11 cellular contexts compared by ENCODE assay signal in the genomic region with DNA sequence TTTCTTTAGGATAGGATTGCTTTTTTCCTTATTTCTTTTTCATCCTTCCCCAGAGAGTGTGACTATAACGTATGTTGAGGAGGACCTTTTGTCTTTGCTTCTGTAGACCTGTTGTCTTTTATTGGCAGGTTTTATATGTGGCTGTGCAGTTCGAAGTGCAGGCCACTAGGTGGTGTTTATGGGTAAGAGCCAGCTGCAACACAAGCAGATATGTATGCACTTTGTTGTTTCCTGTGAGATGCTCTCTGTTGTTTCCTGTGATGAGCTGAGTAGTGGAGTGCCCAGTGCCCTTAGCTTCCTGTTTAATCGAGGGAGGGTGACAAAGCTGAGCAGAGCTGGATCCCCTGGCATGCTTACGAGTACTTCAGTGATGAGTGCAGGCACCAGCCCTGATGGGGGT. TPM values are rescaled to one million over a fixed set of nuclear protein-coding genes. Genes with fewer than 3 reads are reported as not detected.
DNase-seq lines count a peak whose midpoint lies in the region; ATAC-seq and TF ChIP-seq lines count a peak whose summit lies in the region.
"Not testable (repeated sequence)": the region's sequence is repeated elsewhere in the genome, so short reads cannot be mapped to it uniquely, and the experiment has no call there.
"Had no signal": no experiment of that assay in that cellular context is flagged by ENCODE, and none has a peak within 500 bp of the region (broad histone marks: within the 10 kb centered on the region; RNA-seq: fewer than 3 reads in every experiment).

No MANE protein-coding gene starts in this region.

- not testable (repeated sequence) for H3K27me3 Mint-ChIP-seq in WTC11 (ENCODE audit: low read depth)

- not testable (repeated sequence) for H3K36me3 Mint-ChIP-seq in WTC11

- intact Hi-C loops in mucosa of descending colon (cut with DNase I, micrococcal nuclease), result not testable (repeated sequence)

- ATAC-seq in GM18858 (IDR thresholded peaks at IDR 0.05; ENCODE audit: unreplicated experiment) (peak; percentile 94), HG02610 (IDR thresholded peaks at IDR 0.05; ENCODE audit: unreplicated experiment) (peak; percentile 91), WTC11 (peak; percentile 85), mucosa of descending colon (peak; percentile 44)

- H3K4me3 Mint-ChIP-seq in WTC11, result not testable (repeated sequence)

- POLR2A ChIA-PET in WTC11 (lab: Charles Lee), result not testable (repeated sequence)

- not testable (repeated sequence) for H3K27ac Mint-ChIP-seq in WTC11

- DNase-seq in AG10803 (ENCODE audit: low read depth) (peak; percentile 0), KG1 (lab: John Stamatoyannopoulos, UW) (peak; percentile 0), NCI-H748 (lab: John Stamatoyannopoulos, UW; ENCODE audit: unreplicated experiment) (peak; percentile 37), WTC11 (ENCODE audit: low spot score) (peak; percentile 23), erythroblast (lab: John Stamatoyannopoulos, UW) (peak; percentile 0)
- not testable (repeated sequence) for DNase-seq in mucosa of descending colon

- CTCF ChIA-PET in WTC11 (lab: Charles Lee), result not testable (repeated sequence)

- TF ChIP-seq POLR2A in erythroblast (IDR thresholded peaks at IDR 0.05; ENCODE audit: low read length), result not testable (repeated sequence)

- H3K4me3 ChIP-seq in AG10803 (ENCODE audit: low read length); mucosa of descending colon: not testable (repeated sequence)

- not testable (repeated sequence) for H3K9me3 ChIP-seq in mucosa of descending colon

- not testable (repeated sequence) for TF ChIP-seq CTCF in AG10803 (conservative IDR thresholded peaks at IDR 0.05; ENCODE audit: low read length); mucosa of descending colon (IDR thresholded peaks at IDR 0.05)
- TF ChIP-seq CTCF in WTC11 (IDR thresholded peaks at IDR 0.05), result 0 out of 2 replicates have a peak, but pooled peaks have one; percentile 18

- not testable (repeated sequence) for H3K4me1 Mint-ChIP-seq in WTC11

- not testable (repeated sequence) for H3K9me3 Mint-ChIP-seq in WTC11

- not testable (repeated sequence) for H3K4me1 ChIP-seq in mucosa of descending colon (ENCODE audit: low read depth)

- not testable (repeated sequence) for H3K36me3 ChIP-seq in mucosa of descending colon (ENCODE audit: low read depth)

RNA-seq across cellular contexts. Expression of a gene that starts 50.0 kb away (rescaled TPM):
- total RNA-seq in WTC11 (2021) (not detected in 3 replicates), mucosa of descending colon (not detected)
- total RNA-seq: activated CD4-positive, alpha-beta memory T cell treated with anti-CD3 and anti-CD28 coated beads for 36 hours; activated naive CD8-positive, alpha-beta T cell treated with anti-CD3 and anti-CD28 coated beads for 36 hours; left ventricle myocardium superior had no signal

Comparison
In these comparisons a context has a peak if more than half of its experiments do, and no peak if none do; other contexts are left out.
1. ATAC-seq: peak in every context shown above with its lines; median percentile 94 in GM18858; 91 in HG02610; 85 in WTC11; 44 in mucosa of descending colon.